Comparison of ENCODE assay signal across 21 cellular contexts in genomic region chr16:20049831-20050230, GRCh38. TPM values are rescaled to one million over a fixed set of nuclear protein-coding genes. Genes with fewer than 3 reads are reported as not detected.
DNase-seq lines count a peak whose midpoint lies in the region; TF ChIP-seq lines count a peak whose summit lies in the region.
"Had no signal": no experiment of that assay in that cellular context is flagged by ENCODE, and none has a peak within 500 bp of the region (broad histone marks: within the 10 kb centered on the region; RNA-seq: fewer than 3 reads in every experiment).

No MANE protein-coding gene starts in this region.

- H3K9me3 ChIP-seq in stomach (no peaks in the 10 kb centered on the region), neural progenitor cell (ENCODE audit: low read depth) (no peaks in the 10 kb centered on the region), colonic mucosa (no peaks in the 10 kb centered on the region)
- H3K9me3 ChIP-seq: BLaER1, HAP-1, Peyer's patch had no signal

- H3K4me3 Mint-ChIP-seq in neural progenitor cell = no peak overlapping the region
- H3K4me3 Mint-ChIP-seq: CD8-positive, alpha-beta T cell; IgD-negative memory B cell had no signal

- H3K27me3 ChIP-seq in stomach (peaks cover 0 to 4% (median 0%) of the 10 kb centered on the region in 3 donors), neural progenitor cell (no peaks in the 10 kb centered on the region), colonic mucosa (no peaks in the 10 kb centered on the region)
- H3K27me3 ChIP-seq: BLaER1, Peyer's patch had no signal

- no peak overlapping the region for H3K27ac Mint-ChIP-seq in neural progenitor cell
- H3K27ac Mint-ChIP-seq: CD8-positive, alpha-beta T cell; IgD-negative memory B cell had no signal

- no peak overlapping the region for H3K4me2 ChIP-seq in neural progenitor cell
- H3K4me2 ChIP-seq: BLaER1 had no signal

- no peaks in the 10 kb centered on the region for H3K4me1 Mint-ChIP-seq in neural progenitor cell
- H3K4me1 Mint-ChIP-seq: IgD-negative memory B cell had no signal

- TF ChIP-seq POLR2A in stomach (IDR thresholded peaks at IDR 0.05) = no peak

- H3K4me1 ChIP-seq in stomach (no peaks in the 10 kb centered on the region), neural progenitor cell (peaks cover 7% of the 10 kb centered on the region), colonic mucosa (no peaks in the 10 kb centered on the region)
- H3K4me1 ChIP-seq: BLaER1, HAP-1, Peyer's patch had no signal

- DNase-seq in SIG-M5 treated with dmso at 0.1 percent for 504 hours (lab: John Stamatoyannopoulos, UW; ENCODE audit: unreplicated experiment) = peak; percentile 36
- no peak for DNase-seq in SIG-M5 (lab: John Stamatoyannopoulos, UW)
- peak; percentile 73 for DNase-seq in NCI-H2196 (lab: John Stamatoyannopoulos, UW; ENCODE audit: unreplicated experiment)
- no peak for DNase-seq in caudate nucleus (lab: John Stamatoyannopoulos, UW)
- DNase-seq in stomach = peak; percentile 61
- no peak for DNase-seq in neural progenitor cell (ENCODE audit: low spot score)
- no peak for DNase-seq in NCI-H2171 (lab: John Stamatoyannopoulos, UW)
- DNase-seq in colonic mucosa = no peak
- DNase-seq: CD8-positive, alpha-beta T cell; DND-41; GF-D8; NCI-H1417; NCI-H2081; NCI-H446; Peyer's patch; Right ventricle myocardium superior; T-helper 1 cell had no signal

- no peaks in the 10 kb centered on the region for H4K20me1 ChIP-seq in neural progenitor cell (ENCODE audit: low read depth)
- H4K20me1 ChIP-seq: BLaER1 had no signal

- no peaks in the 10 kb centered on the region for H3K36me3 Mint-ChIP-seq in neural progenitor cell
- H3K36me3 Mint-ChIP-seq: CD8-positive, alpha-beta T cell had no signal

- H3K9ac ChIP-seq in neural progenitor cell (no peak overlapping the region), colonic mucosa (ENCODE audit: low read depth in 2 of 2, low read length in 2 of 2) (no peak overlapping the region)
- H3K9ac ChIP-seq: BLaER1 had no signal

- no peak overlapping the region for H2AFZ ChIP-seq in neural progenitor cell (replicated peaks)

- H3K9me3 Mint-ChIP-seq in neural progenitor cell = no peaks in the 10 kb centered on the region
- H3K9me3 Mint-ChIP-seq: CD8-positive, alpha-beta T cell had no signal

- peaks cover 10% of the 10 kb centered on the region for H3K27me3 Mint-ChIP-seq in neural progenitor cell (ENCODE audit: insufficient read depth, low read depth)

- H3K79me2 ChIP-seq in neural progenitor cell (ENCODE audit: low read depth) = no peaks in the 10 kb centered on the region

- H3K27ac ChIP-seq in caudate nucleus (ENCODE audit: low read depth, low read length) = peak overlapping the region; percentile 82
- no peak overlapping the region for H3K27ac ChIP-seq in stomach
- H3K27ac ChIP-seq in neural progenitor cell = no peak overlapping the region
- no peak overlapping the region for H3K27ac ChIP-seq in colonic mucosa
- H3K27ac ChIP-seq: BLaER1, Peyer's patch had no signal

- no peak overlapping the region for H3K4me3 ChIP-seq in stomach
- H3K4me3 ChIP-seq in neural progenitor cell = no peak overlapping the region
- no peak overlapping the region for H3K4me3 ChIP-seq in colonic mucosa
- H3K4me3 ChIP-seq: BLaER1, HAP-1, Peyer's patch had no signal

- TF ChIP-seq CTCF in stomach (IDR thresholded peaks at IDR 0.05) (no peak), neural progenitor cell (IDR thresholded peaks at IDR 0.05) (no peak), colonic mucosa (IDR thresholded peaks at IDR 0.05) (no peak)

- peaks cover 3% of the 10 kb centered on the region for H3F3A ChIP-seq in neural progenitor cell (ENCODE audit: low read depth)

- no peak for TF ChIP-seq EP300 in stomach (IDR thresholded peaks at IDR 0.05)

- H3K36me3 ChIP-seq in stomach (no peaks in the 10 kb centered on the region), neural progenitor cell (no peaks in the 10 kb centered on the region), colonic mucosa (no peaks in the 10 kb centered on the region)
- H3K36me3 ChIP-seq: BLaER1, HAP-1, Peyer's patch had no signal

- WGBS in stomach, 5 donors = 24 to 45% (median 33%) methylated on average over 1 of the region's 1 CpG

- intact Hi-C loops in stomach (cut with DNase I; ENCODE audit: low total_unique reads) = no loop called here
- intact Hi-C loops in colonic mucosa (cut with DNase I) = no loop called here

RNA-seq across cellular contexts. Expression of gene GPR139, which starts 23.9 kb away (rescaled TPM):
- total RNA-seq in stomach = not detected
- not detected for polyA plus RNA-seq in stomach
- not detected in 2 replicates for total RNA-seq in neural progenitor cell (ENCODE audit: low replicate concordance)
- not detected for total RNA-seq in colonic mucosa
- total RNA-seq: CD8-positive, alpha-beta T cell; LHCN-M2; Peyer's patch; Right ventricle myocardium superior had no signal
- polyA plus RNA-seq: IgD-negative memory B cell had no signal

Comparison
In these comparisons a context has a peak if more than half of its experiments do, and no peak if none do; other contexts are left out.
1. DNase-seq: peak in SIG-M5 treated with dmso at 0.1 percent for 504 hours (single experiment), NCI-H2196 (single experiment) and stomach (single experiment); none in SIG-M5 (single experiment), caudate nucleus (0 of 61), neural progenitor cell (single experiment), NCI-H2171 (single experiment) and colonic mucosa (single experiment).